Comparison of ENCODE assay signal across 3 cellular contexts in genomic region chr2:20045712-20046292, GRCh38. TPM values are rescaled to one million over a fixed set of nuclear protein-coding genes. Genes with fewer than 3 reads are reported as not detected.
"Had no signal": no experiment of that assay in that cellular context is flagged by ENCODE, and none has a peak within 500 bp of the region (broad histone marks: within the 10 kb centered on the region; RNA-seq: fewer than 3 reads in every experiment).

No MANE protein-coding gene starts in this region.

RNA-seq across cellular contexts. Expression of gene MATN3, which starts 33.3 kb away (rescaled TPM):
- total RNA-seq: mononuclear cell, natural killer cell had no signal
- polyA plus RNA-seq: immature natural killer cell had no signal
